22 cellular contexts compared by ENCODE assay signal in genomic region chr19:18741124-18741493, GRCh38. TPM values are rescaled to one million over a fixed set of nuclear protein-coding genes. Genes with fewer than 3 reads are reported as not detected.
DNase-seq lines count a peak whose midpoint lies in the region; ATAC-seq and TF ChIP-seq lines count a peak whose summit lies in the region.
"Had no signal": no experiment of that assay in that cellular context is flagged by ENCODE, and none has a peak within 500 bp of the region (broad histone marks: within the 10 kb centered on the region; RNA-seq: fewer than 3 reads in every experiment).

No MANE protein-coding gene starts in this region.

- H3K27ac ChIP-seq in left lung (peak overlapping the region in 1 of 2 donors; percentile 15), testis (peak overlapping the region; percentile 13 to 16), tibial artery (no peak overlapping the region)
- H3K27ac ChIP-seq: tibial nerve had no signal

- DNase-seq in NCI-H2029 (lab: John Stamatoyannopoulos, UW) (peak; percentile 26), NCI-H2029 treated with DMSO at 0.1 percent for 48 hours (lab: John Stamatoyannopoulos, UW) (no peak), LNCaP clone FGC (ENCODE audit: low read depth) (no peak), left lung (no peak), testis (no peak), CD14-positive monocyte (ENCODE audit: low spot score) (no peak), tibial artery (no peak)
- DNase-seq: activated CD4-positive, alpha-beta T cell treated with anti-CD3 and anti-CD28 coated beads, Interleukin-2, amount 50 U/mL, for 1 hour; activated CD8-positive, alpha-beta memory T cell treated with anti-CD3 and anti-CD28 coated beads, Interleukin-2, amount 50 U/mL, for 48 hours; activated gamma-delta T cell; amniotic stem cell; CD4-positive, CD25-positive, alpha-beta regulatory T cell; central memory CD4-positive, alpha-beta T cell; midbrain; NCI-H2107; NCI-H526 had no signal

- H3K27ac Mint-ChIP-seq in CD14-positive monocyte = peak overlapping the region in 1 of 7 donors; percentile 11
- H3K27ac Mint-ChIP-seq: CD4-positive, CD25-positive, alpha-beta regulatory T cell; stimulated activated memory B cell treated with anti-CD40 and anti-IgM and Interleukin-4, amounts not matched to agents 10 μg/mL and 1 μg/mL and 100 μg/mL, for 72 hours had no signal

- 82% methylated on average over 7 of the region's 7 CpGs for WGBS in testis, 2 donors

- H3K27me3 ChIP-seq in left lung (no peaks in the 10 kb centered on the region), testis (no peaks in the 10 kb centered on the region), tibial artery (no peaks in the 10 kb centered on the region)
- H3K27me3 ChIP-seq: tibial nerve had no signal

- peak; percentile 1 for ATAC-seq in left lung
- no peak for ATAC-seq in HG03460 (IDR thresholded peaks at IDR 0.05; ENCODE audit: unreplicated experiment)
- ATAC-seq: esophagus mucosa; stimulated activated memory B cell treated with anti-CD40 and anti-IgM and Interleukin-4, amounts not matched to agents 10 μg/mL and 1 μg/mL and 100 μg/mL, for 72 hours had no signal

- H3K4me1 ChIP-seq in left lung (peaks cover 16 to 25% of the 10 kb centered on the region in 2 donors), testis (peaks cover 49% of the 10 kb centered on the region), tibial artery (peaks cover 0 to 20% (median 0%) of the 10 kb centered on the region in 4 donors)

- peaks cover 0 to 8% of the 10 kb centered on the region in 2 donors for H3K36me3 Mint-ChIP-seq in CD14-positive monocyte
- H3K36me3 Mint-ChIP-seq: CD4-positive, CD25-positive, alpha-beta regulatory T cell; stimulated activated memory B cell treated with anti-CD40 and anti-IgM and Interleukin-4, amounts not matched to agents 10 μg/mL and 1 μg/mL and 100 μg/mL, for 72 hours had no signal

- intact Hi-C loops in left lung (cut with DNase I) (no loop called here), testis (cut with DNase I; ENCODE audit: low total_unique reads) (no loop called here), CD14-positive monocyte (cut with micrococcal nuclease) (no loop called here), tibial artery (cut with DNase I; ENCODE audit: low total_unique reads) (no loop called here)

- H3K4me3 ChIP-seq in LNCaP clone FGC (ENCODE audit: low read depth, low read length) (peak overlapping the region; percentile 23), left lung (no peak overlapping the region), testis (no peak overlapping the region), tibial artery (no peak overlapping the region)
- H3K4me3 ChIP-seq: tibial nerve had no signal

- no peaks in the 10 kb centered on the region for H3K4me1 Mint-ChIP-seq in CD14-positive monocyte
- H3K4me1 Mint-ChIP-seq: stimulated activated memory B cell treated with anti-CD40 and anti-IgM and Interleukin-4, amounts not matched to agents 10 μg/mL and 1 μg/mL and 100 μg/mL, for 72 hours had no signal

- H3K27me3 Mint-ChIP-seq in CD14-positive monocyte (ENCODE audit: low read depth in 3 of 3) = peaks cover 0 to 1% (median 0%) of the 10 kb centered on the region in 3 donors
- H3K27me3 Mint-ChIP-seq: CD4-positive, CD25-positive, alpha-beta regulatory T cell; stimulated activated memory B cell treated with anti-CD40 and anti-IgM and Interleukin-4, amounts not matched to agents 10 μg/mL and 1 μg/mL and 100 μg/mL, for 72 hours had no signal

- TF ChIP-seq CTCF in LNCaP clone FGC (IDR thresholded peaks at IDR 0.05; ENCODE audit: control insufficient read depth, extremely low read depth, insufficient read depth) = no peak
- TF ChIP-seq CTCF in left lung (IDR thresholded peaks at IDR 0.05) = no peak
- TF ChIP-seq CTCF in testis (IDR thresholded peaks at IDR 0.05) = no peak
- TF ChIP-seq CTCF in CD14-positive monocyte (IDR thresholded peaks at IDR 0.05) = no peak
- TF ChIP-seq CTCF in tibial artery (IDR thresholded peaks at IDR 0.05) = no peak

- peaks cover 0 to 1% (median 0%) of the 10 kb centered on the region in 7 donors for H3K9me3 Mint-ChIP-seq in CD14-positive monocyte
- H3K9me3 Mint-ChIP-seq: stimulated activated memory B cell treated with anti-CD40 and anti-IgM and Interleukin-4, amounts not matched to agents 10 μg/mL and 1 μg/mL and 100 μg/mL, for 72 hours had no signal

- no peaks in the 10 kb centered on the region for H3K9me3 ChIP-seq in left lung
- no peaks in the 10 kb centered on the region for H3K9me3 ChIP-seq in testis
- H3K9me3 ChIP-seq in tibial artery = no peaks in the 10 kb centered on the region
- H3K9me3 ChIP-seq: tibial nerve had no signal

- no peak overlapping the region for H3K4me3 Mint-ChIP-seq in CD14-positive monocyte
- H3K4me3 Mint-ChIP-seq: CD4-positive, CD25-positive, alpha-beta regulatory T cell; stimulated activated memory B cell treated with anti-CD40 and anti-IgM and Interleukin-4, amounts not matched to agents 10 μg/mL and 1 μg/mL and 100 μg/mL, for 72 hours had no signal

- H3K36me3 ChIP-seq in left lung (no peaks in the 10 kb centered on the region), testis (ENCODE audit: low read depth, missing control alignments) (no peaks in the 10 kb centered on the region), tibial artery (peaks cover 0 to 14% (median 0%) of the 10 kb centered on the region in 3 donors)

- TF ChIP-seq POLR2A in testis (IDR thresholded peaks at IDR 0.05) = no peak

RNA-seq across cellular contexts. Expression of gene COMP, which starts 50.0 kb away (rescaled TPM):
- total RNA-seq in left lung (10 to 100 TPM in 1 of 2 donors, 1 to 10 TPM in 1; 1.9 to 47.7 TPM), testis (1 to 10 TPM; 3.8 to 7.1 TPM)
- polyA plus RNA-seq in testis (ENCODE audit: insufficient read depth, low read depth, low replicate concordance) (23.4 TPM), CD14-positive monocyte (not detected)
- total RNA-seq: A673; CD4-positive, CD25-positive, alpha-beta regulatory T cell; Right ventricle myocardium superior had no signal
- polyA plus RNA-seq: CD4-positive, CD25-positive, alpha-beta regulatory T cell had no signal

RNA-seq across cellular contexts. Expression of gene CRTC1, which starts 57.6 kb away (rescaled TPM):
- 10 to 100 TPM; 11.3 to 13.8 TPM for total RNA-seq in left lung
- 10 to 100 TPM; 28.1 to 32.1 TPM for total RNA-seq in testis
- polyA plus RNA-seq in testis (ENCODE audit: insufficient read depth, low read depth, low replicate concordance) = 15.6 TPM
- polyA plus RNA-seq in CD14-positive monocyte = under 1 TPM; 0.28 to 0.55 TPM

Comparison
In these comparisons a context has a peak if more than half of its experiments do, and no peak if none do; other contexts are left out.
1. H3K27ac ChIP-seq: peak in testis (2 of 2); none in tibial artery (0 of 2).